ENCODE assay signal across 13 cellular contexts in the genomic region with DNA sequence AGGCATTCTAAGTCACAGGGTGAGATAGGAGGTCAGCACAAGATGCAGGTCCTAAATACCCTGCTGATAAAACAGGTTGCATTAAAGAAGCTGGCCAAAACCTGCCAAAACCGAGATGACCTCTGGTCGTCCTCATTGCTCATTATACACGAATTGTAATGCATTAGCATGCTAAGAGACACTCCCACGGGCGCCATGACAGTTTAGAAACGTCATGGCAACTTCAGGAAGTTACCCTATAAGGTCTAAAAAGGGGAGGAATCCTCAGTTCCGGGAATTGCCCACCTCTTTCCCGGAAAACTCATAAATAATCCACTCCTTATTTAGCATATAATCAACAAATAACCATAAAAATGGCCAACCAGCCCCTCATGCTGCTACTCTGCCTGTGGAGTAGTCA.
"Had no signal": no experiment of that assay in that cellular context is flagged by ENCODE, and none has a peak within 500 bp of the region (broad histone marks: within the 10 kb centered on the region; RNA-seq: fewer than 3 reads in every experiment).

No MANE protein-coding gene starts in this region.

- H3K27ac Mint-ChIP-seq: activated naive CD4-positive, alpha-beta T cell treated with anti-CD3 and anti-CD28 coated beads, Interleukin-2, amount 50 U/mL, for 72 hours; naive B cell had no signal

- H3K36me3 Mint-ChIP-seq: naive B cell had no signal

- H3K36me3 ChIP-seq: gastroesophageal sphincter, tibial artery had no signal

- FAIRE-seq: small intestine had no signal

- H3K27me3 Mint-ChIP-seq: central memory CD8-positive, alpha-beta T cell; progenitor cell of endocrine pancreas had no signal

- ATAC-seq: activated naive CD4-positive, alpha-beta T cell treated with anti-CD3 and anti-CD28 coated beads, Interleukin-2, amount 50 U/mL, for 72 hours; body of pancreas; gastroesophageal sphincter; right cardiac atrium had no signal

- H3K27me3 ChIP-seq: body of pancreas had no signal

- H3K9me3 Mint-ChIP-seq: central memory CD8-positive, alpha-beta T cell had no signal

- H3K27ac ChIP-seq: body of pancreas, gastroesophageal sphincter, tibial artery had no signal

- H3K4me3 Mint-ChIP-seq: central memory CD8-positive, alpha-beta T cell; naive B cell had no signal

- H3K9me3 ChIP-seq: body of pancreas, gastroesophageal sphincter, tibial artery had no signal

- H3K4me3 ChIP-seq: body of pancreas, gastroesophageal sphincter, tibial artery had no signal

- DNase-seq: amniotic stem cell; body of pancreas; cortex of kidney; effector CD8-positive, alpha-beta T cell; naive B cell; occipital lobe; right cardiac atrium; small intestine; tibial artery had no signal
